In the genomic region with DNA sequence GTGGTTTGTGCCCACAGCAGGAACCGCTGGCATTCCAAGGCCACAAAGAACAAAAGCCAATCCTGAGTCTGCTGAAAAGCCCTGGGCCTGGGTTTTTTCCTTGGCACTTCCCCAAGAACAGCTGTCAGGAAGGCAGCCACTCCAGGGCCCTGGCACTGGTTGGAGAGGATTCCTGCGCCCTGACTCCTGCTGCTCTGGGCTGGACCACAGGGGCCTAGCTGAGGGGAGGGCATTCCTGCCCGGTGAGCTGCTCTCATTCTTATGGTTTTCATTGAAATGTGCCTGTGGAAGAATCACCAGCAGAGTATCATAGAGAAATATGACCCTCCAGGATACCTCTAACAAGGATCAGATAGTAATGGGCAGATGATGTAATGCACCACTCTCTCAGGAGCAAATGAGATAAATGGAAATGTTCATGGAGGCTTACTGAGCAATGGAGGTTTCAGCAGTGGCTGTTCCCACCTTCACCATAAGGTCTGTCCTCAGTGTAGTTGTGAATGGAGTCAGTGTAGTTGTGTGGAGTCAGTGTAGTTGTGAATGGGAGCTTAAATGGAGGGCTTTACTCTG, we compare ENCODE assay signal across 1 cellular context.
A peak's percentile ranks its signal among the peaks of the same experiment; 100 is the strongest.
TF ChIP-seq lines count a peak whose summit lies in the region.

No MANE protein-coding gene starts in this region.

TF ChIP-seq in IMR-90, 13 proteins besides CTCF, POLR2A, EP300 and RAD21:
- TF ChIP-seq CEBPB (IDR thresholded peaks at IDR 0.05; ENCODE audit: low read depth, low read length) = peak; percentile 37; the same call in 1 of the 2 replicates
TF ChIP-seq in IMR-90: peak in this region for 1; not testable (repeated sequence) for 12.
